In genomic region chr7:148867571-148868377, GRCh38 we compare ENCODE assay signal across 21 cellular contexts. TPM values are rescaled to one million over a fixed set of nuclear protein-coding genes. Genes with fewer than 3 reads are reported as not detected.
DNase-seq lines count a peak whose midpoint lies in the region; ATAC-seq and TF ChIP-seq lines count a peak whose summit lies in the region.
"Had no signal": no experiment of that assay in that cellular context is flagged by ENCODE, and none has a peak within 500 bp of the region (broad histone marks: within the 10 kb centered on the region; RNA-seq: fewer than 3 reads in every experiment).

No MANE protein-coding gene starts in this region.

- H3K27me3 ChIP-seq in A673 (replicated peaks; ENCODE audit: insufficient read depth, low read depth, low read length, poor library complexity), result no peaks in the 10 kb centered on the region
- no peaks in the 10 kb centered on the region for H3K27me3 ChIP-seq in CD4-positive, alpha-beta memory T cell (ENCODE audit: insufficient read depth, low read length)
- no peaks in the 10 kb centered on the region for H3K27me3 ChIP-seq in left lung
- H3K27me3 ChIP-seq: body of pancreas, vagina had no signal

- H3K4me3 Mint-ChIP-seq in CD4-positive, alpha-beta memory T cell, result peak overlapping the region in 2 of 8 donors; percentile 14 to 18
- no peak overlapping the region for H3K4me3 Mint-ChIP-seq in activated naive CD8-positive, alpha-beta T cell treated with anti-CD3 and anti-CD28 coated beads, Interleukin-2, amount 50 U/mL, for 24 hours
- H3K4me3 Mint-ChIP-seq in immature natural killer cell, result no peak overlapping the region
- H3K4me3 Mint-ChIP-seq: nephron had no signal

- H3K27ac ChIP-seq in A673 (ENCODE audit: low read depth, low read length, poor library complexity, severe bottlenecking), result no peak overlapping the region
- H3K27ac ChIP-seq in CD4-positive, alpha-beta memory T cell (ENCODE audit: low read depth, low read length), result no peak overlapping the region
- no peak overlapping the region for H3K27ac ChIP-seq in left lung
- H3K27ac ChIP-seq: body of pancreas, coronary artery, prostate gland, vagina had no signal

- H3K9me3 ChIP-seq in A673 (ENCODE audit: low read depth, low read length, poor library complexity, severe bottlenecking) (no peaks in the 10 kb centered on the region), left lung (peaks cover 0 to 10% of the 10 kb centered on the region in 2 donors)
- no peaks in the 10 kb centered on the region for H3K9me3 ChIP-seq in CD4-positive, alpha-beta memory T cell (ENCODE audit: control insufficient read depth in 1 of 2, low read length in 2 of 2)
- H3K9me3 ChIP-seq: body of pancreas, prostate gland, vagina had no signal

- H3K4me3 ChIP-seq in A673 (ENCODE audit: low read depth, low read length, poor library complexity, severe bottlenecking), result no peak overlapping the region
- no peak overlapping the region for H3K4me3 ChIP-seq in CD4-positive, alpha-beta memory T cell (ENCODE audit: low read length in 2 of 2)
- H3K4me3 ChIP-seq in left lung, result no peak overlapping the region
- H3K4me3 ChIP-seq: body of pancreas, coronary artery, prostate gland, vagina had no signal

- DNase-seq in A673 (ENCODE audit: low spot score) (no peak), NCI-H69 (lab: John Stamatoyannopoulos, UW) (peak; percentile 18), left lung (no peak), immature natural killer cell (no peak)
- no peak for DNase-seq in CD4-positive, alpha-beta memory T cell
- no peak for DNase-seq in activated naive CD8-positive, alpha-beta T cell treated with anti-CD3 and anti-CD28 coated beads, Interleukin-2, amount 50 U/mL, for 24 hours
- DNase-seq: activated gamma-delta T cell; body of pancreas; hippocampal formation; kidney; NCI-H1930; NCI-H446; small intestine; stimulated activated CD4-positive, alpha-beta T cell treated with anti-CD3 and anti-CD28 coated beads, Interleukin-4, amount 100 ng/mL, for 1 hour; substantia nigra; T-helper 9 cell had no signal

- H3K36me3 Mint-ChIP-seq in CD4-positive, alpha-beta memory T cell, result peaks cover 7 to 9% of the 10 kb centered on the region in 2 donors
- peaks cover 49% of the 10 kb centered on the region for H3K36me3 Mint-ChIP-seq in activated naive CD8-positive, alpha-beta T cell treated with anti-CD3 and anti-CD28 coated beads, Interleukin-2, amount 50 U/mL, for 24 hours (ENCODE audit: low read depth)
- peaks cover 11 to 12% (median 11%) of the 10 kb centered on the region in 3 donors for H3K36me3 Mint-ChIP-seq in immature natural killer cell

- no peak for TF ChIP-seq CTCF in A673 (conservative IDR thresholded peaks at IDR 0.05; ENCODE audit: low read depth, low read length)
- TF ChIP-seq CTCF in left lung (IDR thresholded peaks at IDR 0.05), result no peak

- BruUV-seq in A673 (replicated peaks; lab: Mats Ljungman, UMichigan), result TSS peak; percentile 5

- H3K36me3 ChIP-seq in A673 (ENCODE audit: insufficient read depth, low read length, poor library complexity, severe bottlenecking) (peaks cover 5% of the 10 kb centered on the region), left lung (no peaks in the 10 kb centered on the region)
- H3K36me3 ChIP-seq in CD4-positive, alpha-beta memory T cell (ENCODE audit: insufficient read depth, low read length), result no peaks in the 10 kb centered on the region
- H3K36me3 ChIP-seq: prostate gland, vagina had no signal

- peaks cover 20% of the 10 kb centered on the region for H3K4me1 ChIP-seq in A673 (ENCODE audit: insufficient read depth, low read length, poor library complexity, severe bottlenecking)
- peaks cover 30% of the 10 kb centered on the region for H3K4me1 ChIP-seq in CD4-positive, alpha-beta memory T cell (ENCODE audit: insufficient read depth, low read length)
- H3K4me1 ChIP-seq in left lung, result no peaks in the 10 kb centered on the region
- H3K4me1 ChIP-seq: body of pancreas, prostate gland, vagina had no signal

- peaks cover 4 to 14% (median 12%) of the 10 kb centered on the region in 8 donors for H3K9me3 Mint-ChIP-seq in CD4-positive, alpha-beta memory T cell
- no peaks in the 10 kb centered on the region for H3K9me3 Mint-ChIP-seq in activated naive CD8-positive, alpha-beta T cell treated with anti-CD3 and anti-CD28 coated beads, Interleukin-2, amount 50 U/mL, for 24 hours
- H3K9me3 Mint-ChIP-seq in immature natural killer cell, result peaks cover 5 to 12% (median 9%) of the 10 kb centered on the region in 6 donors

- no peak for ATAC-seq in activated naive CD8-positive, alpha-beta T cell treated with anti-CD3 and anti-CD28 coated beads, Interleukin-2, amount 50 U/mL, for 24 hours
- ATAC-seq in left lung (no peak), GM18870 (IDR thresholded peaks at IDR 0.05; ENCODE audit: unreplicated experiment) (no peak)
- ATAC-seq: body of pancreas had no signal

- POLR2A ChIA-PET in A673 (lab: Charles Lee; ENCODE audit: low non-redundant PET), result no interaction called here
- POLR2A ChIA-PET in CD4-positive, alpha-beta memory T cell (lab: Charles Lee; ENCODE audit: partially characterized antibody), result no interaction called here

- CTCF ChIA-PET in A673 (lab: Charles Lee), result no interaction called here
- CTCF ChIA-PET in CD4-positive, alpha-beta memory T cell (lab: Charles Lee; ENCODE audit: partially characterized antibody), result interaction anchor here (1.4 kb wide), 1 partner anchor 11 kb away, joined by 5 read pairs; no protein-coding TSS in a partner anchor

- H3K4me1 Mint-ChIP-seq in CD4-positive, alpha-beta memory T cell, result peaks cover 21 to 43% (median 28%) of the 10 kb centered on the region in 4 donors
- peaks cover 70% of the 10 kb centered on the region for H3K4me1 Mint-ChIP-seq in activated naive CD8-positive, alpha-beta T cell treated with anti-CD3 and anti-CD28 coated beads, Interleukin-2, amount 50 U/mL, for 24 hours
- peaks cover 21 to 52% of the 10 kb centered on the region in 2 donors for H3K4me1 Mint-ChIP-seq in immature natural killer cell

- no peaks in the 10 kb centered on the region for H3K27me3 Mint-ChIP-seq in CD4-positive, alpha-beta memory T cell
- H3K27me3 Mint-ChIP-seq in activated naive CD8-positive, alpha-beta T cell treated with anti-CD3 and anti-CD28 coated beads, Interleukin-2, amount 50 U/mL, for 24 hours, result no peaks in the 10 kb centered on the region
- peaks cover 1 to 8% (median 3%) of the 10 kb centered on the region in 3 donors for H3K27me3 Mint-ChIP-seq in immature natural killer cell (ENCODE audit: low read depth in 3 of 3)

- intact Hi-C loops in A673 (cut with micrococcal nuclease; ENCODE audit: unreplicated experiment) (no loop called here), left lung (cut with DNase I) (no loop called here)
- intact Hi-C loops in CD4-positive, alpha-beta memory T cell (cut with micrococcal nuclease), result no loop called here

- peak overlapping the region in 4 of 7 donors; percentile 6 to 68 (median 38) for H3K27ac Mint-ChIP-seq in CD4-positive, alpha-beta memory T cell
- peak overlapping the region; percentile 26 for H3K27ac Mint-ChIP-seq in activated naive CD8-positive, alpha-beta T cell treated with anti-CD3 and anti-CD28 coated beads, Interleukin-2, amount 50 U/mL, for 24 hours
- H3K27ac Mint-ChIP-seq in immature natural killer cell, result peak overlapping the region in 2 of 6 donors; percentile 18 to 30
- H3K27ac Mint-ChIP-seq: nephron had no signal

RNA-seq across cellular contexts. Expression of gene EZH2, which starts 16.3 kb away (rescaled TPM):
- total RNA-seq in A673 (2021) (123 and 140 TPM in 2 replicates), left lung (1 to 10 TPM; 7.2 to 9.9 TPM)
- 10 to 100 TPM; 10.6 to 11.3 TPM for total RNA-seq in CD4-positive, alpha-beta memory T cell
- 1 to 10 TPM; 4.3 to 4.5 TPM for polyA plus RNA-seq in CD4-positive, alpha-beta memory T cell
- polyA plus RNA-seq in immature natural killer cell, result 1 to 10 TPM; 5.0 to 9.5 (median 6.6) TPM

Comparison
In these comparisons a context has a peak if more than half of its experiments do, and no peak if none do; other contexts are left out.
1. RNA of gene EZH2, which starts 16.3 kb away (total RNA-seq): 123 to 140 TPM in A673; 10.6 to 11.3 TPM in CD4-positive, alpha-beta memory T cell and 7.2 to 9.9 TPM in left lung; every median in the first group is over 10 times any median in the second.